7 cellular contexts compared by ENCODE assay signal in genomic region chr11:76445122-76446084, GRCh38. TPM values are rescaled to one million over a fixed set of nuclear protein-coding genes. Genes with fewer than 3 reads are reported as not detected.
DNase-seq lines count a peak whose midpoint lies in the region; ATAC-seq, FAIRE-seq and TF ChIP-seq lines count a peak whose summit lies in the region.

No MANE protein-coding gene starts in this region.

- peak overlapping the region; percentile 97 for H3K27ac ChIP-seq in WERI-Rb-1
- peak overlapping the region; percentile 45 to 95 (median 89) for H3K27ac ChIP-seq in skin epidermis

- DNase-seq in NCI-H2171 (lab: John Stamatoyannopoulos, UW), result peak; percentile 16
- DNase-seq in WERI-Rb-1, result peak; percentile 96
- peak; percentile 85 for DNase-seq in bronchial epithelial cell (ENCODE audit: low read depth)
- peak; percentile 81 for DNase-seq in iPS-NIHi7 (ENCODE audit: extremely low spot score)

- FAIRE-seq in bronchial epithelial cell (lab: Jason Lieb, UNC), result no peak

- no peaks in the 10 kb centered on the region for H3K9me3 ChIP-seq in WERI-Rb-1 (ENCODE audit: severe bottlenecking)

- H3K4me3 ChIP-seq in WERI-Rb-1 (ENCODE audit: low read depth, low read length) (peak overlapping the region; percentile 100), bronchial epithelial cell (ENCODE audit: low read depth, low read length) (peak overlapping the region; percentile 96), skin epidermis (peak overlapping the region; percentile 82 to 99 (median 91))

- H3K27me3 ChIP-seq in WERI-Rb-1 (ENCODE audit: insufficient read depth, low read depth, severe bottlenecking) (no peaks in the 10 kb centered on the region), bronchial epithelial cell (ENCODE audit: control insufficient read depth, insufficient read depth, low read length) (no peaks in the 10 kb centered on the region)

- TF ChIP-seq CTCF in WERI-Rb-1 (IDR thresholded peaks at IDR 0.05; ENCODE audit: low read depth, low read length) (peak; percentile 29; the same call in 1 of the 2 replicates), bronchial epithelial cell (IDR thresholded peaks at IDR 0.05; ENCODE audit: insufficient read depth, low read length, severe bottlenecking) (peak; percentile 11)

- H3K36me3 ChIP-seq in WERI-Rb-1, result peaks cover 49% of the 10 kb centered on the region
- peaks cover 2% of the 10 kb centered on the region for H3K36me3 ChIP-seq in bronchial epithelial cell (ENCODE audit: control insufficient read depth, insufficient read depth, low read length)

- ATAC-seq in GM18502 (IDR thresholded peaks at IDR 0.05; ENCODE audit: poor library complexity, unreplicated experiment) (peak; percentile 39), HG03045 (IDR thresholded peaks at IDR 0.05; ENCODE audit: unreplicated experiment) (peak; percentile 33)

RNA-seq across cellular contexts. Expression of gene EMSY, which starts 0.6 kb away (rescaled TPM):
- total RNA-seq in bronchial epithelial cell, result 5.2 and 6.1 TPM in 2 replicates

Comparison
In these comparisons a context has a peak if more than half of its experiments do, and no peak if none do; other contexts are left out.
1. Peak in every context shown above with its lines: DNase-seq, ATAC-seq, H3K4me3 ChIP-seq and H3K27ac ChIP-seq.
2. DNase-seq: peak in every context shown above with its lines; median percentile 96 in WERI-Rb-1; 85 in bronchial epithelial cell; 81 in iPS-NIHi7; 16 in NCI-H2171.